8 cellular contexts compared by ENCODE assay signal in the genomic region with DNA sequence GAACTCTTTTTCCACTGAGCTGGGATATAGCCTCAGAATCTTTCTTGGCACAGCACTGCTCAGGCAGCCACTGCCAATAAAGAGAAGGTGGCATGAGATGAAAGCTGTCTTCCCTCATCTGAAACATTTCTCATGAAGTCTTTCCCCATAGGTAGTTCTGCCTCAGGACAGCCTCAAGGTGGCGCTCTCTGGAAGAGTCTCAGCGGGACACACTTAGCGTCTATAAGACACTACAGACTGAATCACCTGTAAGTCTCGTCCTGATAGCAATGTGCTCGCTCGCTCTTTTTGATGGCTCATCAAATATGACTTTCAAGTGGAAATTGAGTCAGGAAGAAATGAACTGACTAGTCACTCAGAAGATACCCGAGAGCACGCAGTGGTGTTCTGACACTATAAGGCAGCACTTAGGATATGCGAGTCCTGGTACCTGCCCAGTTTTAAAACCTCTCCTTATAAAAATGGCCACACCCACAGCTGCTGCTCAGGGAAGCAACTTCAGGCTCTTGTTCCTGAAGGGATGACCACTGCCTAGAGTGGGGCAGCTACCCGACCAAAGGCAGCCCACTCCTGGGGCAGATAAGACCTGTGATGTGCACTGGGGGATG.
DNase-seq lines count a peak whose midpoint lies in the region; ATAC-seq and TF ChIP-seq lines count a peak whose summit lies in the region.

No MANE protein-coding gene starts in this region.

- H3K27me3 ChIP-seq in KMS-11 (ENCODE audit: insufficient read depth, low read depth), result no peaks in the 10 kb centered on the region

- DNase-seq in GM04504 (ENCODE audit: low read depth), result peak; percentile 17
- DNase-seq in T-cell, result peak in 30 of 34 experiments; percentile 2 to 44 (median 24)
- peak; percentile 78 for DNase-seq in choroid plexus epithelial cell (ENCODE audit: low read depth)
- DNase-seq in mucosa of gallbladder (ENCODE audit: low spot score), result peak; percentile 27
- DNase-seq in DMS153 (lab: John Stamatoyannopoulos, UW), result no peak

- H3K36me3 Mint-ChIP-seq in T-cell, result peaks cover 35% of the 10 kb centered on the region

- H3K79me2 ChIP-seq in KMS-11 (ENCODE audit: insufficient read depth, low read depth), result no peaks in the 10 kb centered on the region

- H3K27ac ChIP-seq in KMS-11, result no peak overlapping the region

- no peak overlapping the region for H3K4me3 ChIP-seq in KMS-11 (IDR thresholded peaks at IDR 0.05; ENCODE audit: insufficient read depth, low read depth, low read length)
- no peak overlapping the region for H3K4me3 ChIP-seq in choroid plexus epithelial cell (ENCODE audit: low read depth, low read length)

- H3K27me3 Mint-ChIP-seq in T-cell, result no peaks in the 10 kb centered on the region

- TF ChIP-seq CTCF in KMS-11 (conservative IDR thresholded peaks at IDR 0.05; ENCODE audit: low read depth, low read length) (peak; percentile 39; the same call in 1 of the 2 replicates), choroid plexus epithelial cell (conservative IDR thresholded peaks at IDR 0.05; ENCODE audit: low read depth, low read length) (peak; percentile 89)

- POLR2A ChIA-PET in T-cell (lab: Charles Lee), result no interaction called here

- H3K9me3 Mint-ChIP-seq in T-cell, result no peaks in the 10 kb centered on the region

- no peaks in the 10 kb centered on the region for H3K36me3 ChIP-seq in KMS-11 (ENCODE audit: insufficient read depth)

- H3K27ac Mint-ChIP-seq in T-cell, result peak overlapping the region in 1 of 2 donors; percentile 64

- H3K4me3 Mint-ChIP-seq in T-cell, result no peak overlapping the region

- H4K20me1 ChIP-seq in KMS-11 (ENCODE audit: insufficient read depth), result no peaks in the 10 kb centered on the region

- ATAC-seq in T-cell (replicated peaks in 1 of 4), result peak in 1 of 4 experiments; percentile 49
- no peak for ATAC-seq in HG03354 (IDR thresholded peaks at IDR 0.05; ENCODE audit: poor library complexity, severe bottlenecking, unreplicated experiment)
- ATAC-seq in HG03039 (IDR thresholded peaks at IDR 0.05; ENCODE audit: unreplicated experiment), result no peak

- no peak overlapping the region for H2AFZ ChIP-seq in KMS-11 (ENCODE audit: low read depth)

- CTCF ChIA-PET in T-cell (lab: Charles Lee), result interaction anchor here (0.5 to 2.8 kb wide), 6 partner anchors 10 to 1978 kb away, joined by 3 to 22 read pairs (median 6); no protein-coding TSS in a partner anchor

- H3K9ac ChIP-seq in KMS-11, result no peak overlapping the region

- H3K4me1 ChIP-seq in KMS-11 (ENCODE audit: low read depth, poor library complexity, severe bottlenecking), result peaks cover 14% of the 10 kb centered on the region

- peaks cover 5 to 13% (median 6%) of the 10 kb centered on the region in 3 donors for H3K4me1 Mint-ChIP-seq in T-cell

- no peak overlapping the region for H3K4me2 ChIP-seq in KMS-11
